ENCODE assay signal across 15 cellular contexts in genomic region chr10:112883853-112884502, GRCh38.
DNase-seq lines count a peak whose midpoint lies in the region; ATAC-seq and TF ChIP-seq lines count a peak whose summit lies in the region.
"Had no signal": no experiment of that assay in that cellular context is flagged by ENCODE, and none has a peak within 500 bp of the region (broad histone marks: within the 10 kb centered on the region; RNA-seq: fewer than 3 reads in every experiment).

No MANE protein-coding gene starts in this region.

- no peak for TF ChIP-seq POLR2A in HCT116 (IDR thresholded peaks at IDR 0.05; ENCODE audit: borderline replicate concordance, extremely low read depth, insufficient read depth, insufficient read length)

- H3K79me2 ChIP-seq in HCT116 (ENCODE audit: insufficient read depth, low read length) (0 out of 2 replicates have a peak, but pooled peaks cover 3% of the 10 kb centered on the region), Karpas-422 (ENCODE audit: low read length) (no peaks in the 10 kb centered on the region)

- no peaks in the 10 kb centered on the region for H4K20me1 ChIP-seq in HCT116 (ENCODE audit: insufficient read depth)
- H4K20me1 ChIP-seq in Karpas-422 (ENCODE audit: insufficient read depth, low read depth, low read length) = no peaks in the 10 kb centered on the region
- H4K20me1 ChIP-seq: BLaER1 had no signal

- RAD21 ChIA-PET in HCT116 (lab: Charles Lee; ENCODE audit: low non-redundant PET in 1 of 2, low total read pairs in 2 of 2, uncharacterized antibody in 2 of 2, unreplicated experiment in 2 of 2) = no interaction called here

- no peak overlapping the region for H3K4me2 ChIP-seq in HCT116 (ENCODE audit: low read length)
- H3K4me2 ChIP-seq in Karpas-422 (ENCODE audit: low read depth, low read length, poor library complexity, severe bottlenecking) = peak overlapping the region; percentile 17
- H3K4me2 ChIP-seq: BLaER1, GM23338 had no signal

- H3K27ac ChIP-seq in HCT116 (ENCODE audit: low read depth, low read length) (no peak overlapping the region), Karpas-422 (ENCODE audit: low read length) (no peak overlapping the region)
- H3K27ac ChIP-seq: BLaER1, C4-2B had no signal

- H3K9me2 ChIP-seq in HCT116 (ENCODE audit: insufficient read depth) = no peaks in the 10 kb centered on the region
- no peaks in the 10 kb centered on the region for H3K9me2 ChIP-seq in Karpas-422 (replicated peaks; ENCODE audit: insufficient read depth, low read length)

- DNase-seq in HCT116 (ENCODE audit: low read depth, low spot score) (no peak), Karpas-422 (no peak), fibroblast of pulmonary artery (ENCODE audit: low read depth) (peak; percentile 4), cortex of kidney (lab: John Stamatoyannopoulos, UW) (no peak)
- DNase-seq: Caco-2; CD4-positive, CD25-positive, alpha-beta regulatory T cell; CD8-positive, alpha-beta T cell; DMS153; DND-41; H9 had no signal

- intact Hi-C loops in HCT116 (cut with micrococcal nuclease) = no loop called here

- H2AFZ ChIP-seq in HCT116 (ENCODE audit: low read depth, low read length, poor library complexity, severe bottlenecking) (no peak overlapping the region), Karpas-422 (ENCODE audit: low read length) (no peak overlapping the region)
- H2AFZ ChIP-seq: GM23338 had no signal

- no peak for TF ChIP-seq RAD21 in HCT116 (IDR thresholded peaks at IDR 0.05; ENCODE audit: low read depth)

- no peaks in the 10 kb centered on the region for H3K36me3 ChIP-seq in HCT116 (ENCODE audit: control insufficient read depth in 1 of 2, insufficient read depth in 2 of 2, low read length in 2 of 2)
- no peaks in the 10 kb centered on the region for H3K36me3 ChIP-seq in Karpas-422 (ENCODE audit: insufficient read depth, low read length)
- H3K36me3 ChIP-seq: BLaER1 had no signal

- H3K4me3 ChIP-seq in HCT116 (replicated peaks in 1 of 2; ENCODE audit: low read depth in 1 of 2, low read length in 2 of 2) = no peak overlapping the region
- H3K4me3 ChIP-seq in Karpas-422 (ENCODE audit: low read length) = no peak overlapping the region
- H3K4me3 ChIP-seq in fibroblast of pulmonary artery (replicated peaks; ENCODE audit: low read depth, low read length) = no peak overlapping the region
- H3K4me3 ChIP-seq: BLaER1, GM23338 had no signal

- no peaks in the 10 kb centered on the region; a peak in 1 of 4 replicates for H3K4me1 ChIP-seq in HCT116 (ENCODE audit: control insufficient read depth in 1 of 2, insufficient read depth in 2 of 2, low read length in 2 of 2)
- peaks cover 28% of the 10 kb centered on the region for H3K4me1 ChIP-seq in Karpas-422 (ENCODE audit: low read length)

- H3K9me3 ChIP-seq in HCT116 (ENCODE audit: control insufficient read depth in 1 of 2, insufficient read depth in 1 of 2, low read depth in 1 of 2, low read length in 2 of 2) (no peaks in the 10 kb centered on the region), Karpas-422 (ENCODE audit: low read length) (no peaks in the 10 kb centered on the region)
- H3K9me3 ChIP-seq: Caco-2 had no signal

- ATAC-seq in HCT116 (no peak), GM18502 (IDR thresholded peaks at IDR 0.05; ENCODE audit: poor library complexity, unreplicated experiment) (no peak), HG03521 (IDR thresholded peaks at IDR 0.05; ENCODE audit: unreplicated experiment) (no peak)
- ATAC-seq: CD8-positive, alpha-beta T cell; GM23338 had no signal

- POLR2A ChIA-PET in HCT116 (lab: Charles Lee) = no interaction called here

- no TSS peak for BruUV-seq in HCT116 (replicated peaks; lab: Mats Ljungman, UMichigan)

- CTCF ChIA-PET in HCT116 (lab: Charles Lee) = interaction anchor here (1.7 kb wide), 1 partner anchor 9 kb away, joined by 5 read pairs; no protein-coding TSS in a partner anchor

- H3K27me3 ChIP-seq in HCT116 (ENCODE audit: insufficient read depth, low read length) (no peaks in the 10 kb centered on the region), Karpas-422 (ENCODE audit: low read length) (no peaks in the 10 kb centered on the region)
- H3K27me3 ChIP-seq: BLaER1 had no signal

- H3K9ac ChIP-seq in HCT116 (ENCODE audit: low read length) = no peak overlapping the region
- no peak overlapping the region for H3K9ac ChIP-seq in Karpas-422 (ENCODE audit: low read length)
- H3K9ac ChIP-seq: BLaER1 had no signal

- TF ChIP-seq CTCF in HCT116 (IDR thresholded peaks at IDR 0.05 in 2 of 3, conservative IDR thresholded peaks at IDR 0.05 in 1 of 3; ENCODE audit: borderline replicate concordance in 1 of 3, insufficient read depth in 1 of 3, low read depth in 2 of 3, low read length in 2 of 3) (no peak), fibroblast of pulmonary artery (IDR thresholded peaks at IDR 0.05; ENCODE audit: low read length, missing control alignments) (no peak)

TF ChIP-seq in HCT116, 20 proteins besides CTCF, POLR2A, EP300 and RAD21:
- no peak for TF ChIP-seq EZH2phosphoT487 (IDR thresholded peaks at IDR 0.05; ENCODE audit: borderline replicate concordance)
- 0 out of 2 replicates have a peak, but pooled peaks have one; percentile 6 for TF ChIP-seq CEBPB (IDR thresholded peaks at IDR 0.05; ENCODE audit: low read depth)
